ENCODE assay signal across 1 cellular context in the genomic region with DNA sequence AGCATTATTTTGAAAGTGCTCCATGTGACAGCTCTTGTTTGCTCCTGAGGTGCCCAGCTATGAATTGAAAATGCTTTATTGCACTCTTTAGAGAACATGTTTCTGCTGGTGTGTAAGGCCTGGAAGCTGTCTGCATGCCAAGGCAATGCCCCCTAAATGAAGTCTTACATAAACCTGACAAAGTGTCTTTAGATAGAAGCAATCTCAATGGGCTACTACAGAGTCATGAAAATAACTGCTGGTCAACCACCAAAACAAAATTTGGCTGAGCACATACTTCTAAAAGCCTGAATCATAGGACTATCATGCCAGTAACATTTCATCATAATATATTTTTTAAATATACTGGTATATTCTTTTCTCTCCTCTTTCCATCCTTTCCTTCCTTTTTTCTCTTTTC.
TF ChIP-seq lines count a peak whose summit lies in the region.

No MANE protein-coding gene starts in this region.

TF ChIP-seq in liver, 16 proteins besides CTCF, POLR2A, EP300 and RAD21 (continued from another document):
- TF ChIP-seq, protein P1, sequence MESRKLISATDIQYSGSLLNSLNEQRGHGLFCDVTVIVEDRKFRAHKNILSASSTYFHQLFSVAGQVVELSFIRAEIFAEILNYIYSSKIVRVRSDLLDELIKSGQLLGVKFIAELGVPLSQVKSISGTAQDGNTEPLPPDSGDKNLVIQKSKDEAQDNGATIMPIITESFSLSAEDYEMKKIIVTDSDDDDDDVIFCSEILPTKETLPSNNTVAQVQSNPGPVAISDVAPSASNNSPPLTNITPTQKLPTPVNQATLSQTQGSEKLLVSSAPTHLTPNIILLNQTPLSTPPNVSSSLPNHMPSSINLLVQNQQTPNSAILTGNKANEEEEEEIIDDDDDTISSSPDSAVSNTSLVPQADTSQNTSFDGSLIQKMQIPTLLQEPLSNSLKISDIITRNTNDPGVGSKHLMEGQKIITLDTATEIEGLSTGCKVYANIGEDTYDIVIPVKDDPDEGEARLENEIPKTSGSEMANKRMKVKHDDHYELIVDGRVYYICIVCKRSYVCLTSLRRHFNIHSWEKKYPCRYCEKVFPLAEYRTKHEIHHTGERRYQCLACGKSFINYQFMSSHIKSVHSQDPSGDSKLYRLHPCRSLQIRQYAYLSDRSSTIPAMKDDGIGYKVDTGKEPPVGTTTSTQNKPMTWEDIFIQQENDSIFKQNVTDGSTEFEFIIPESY (IDR thresholded peaks at IDR 0.05): no peak
- TF ChIP-seq RXRA (IDR thresholded peaks at IDR 0.05) (no peak), SP1 (IDR thresholded peaks at IDR 0.05) (no peak), GABPA (IDR thresholded peaks at IDR 0.05 in 1 of 2, conservative IDR thresholded peaks at IDR 0.05 in 1 of 2) (no peak), EGR1 (IDR thresholded peaks at IDR 0.05; ENCODE audit: low read depth in 2 of 2) (no peak), MAX (IDR thresholded peaks at IDR 0.05) (no peak), YY1 (IDR thresholded peaks at IDR 0.05) (no peak), JUND (IDR thresholded peaks at IDR 0.05) (no peak), FOXA1 (IDR thresholded peaks at IDR 0.05) (no peak)
- TF ChIP-seq, protein P2, sequence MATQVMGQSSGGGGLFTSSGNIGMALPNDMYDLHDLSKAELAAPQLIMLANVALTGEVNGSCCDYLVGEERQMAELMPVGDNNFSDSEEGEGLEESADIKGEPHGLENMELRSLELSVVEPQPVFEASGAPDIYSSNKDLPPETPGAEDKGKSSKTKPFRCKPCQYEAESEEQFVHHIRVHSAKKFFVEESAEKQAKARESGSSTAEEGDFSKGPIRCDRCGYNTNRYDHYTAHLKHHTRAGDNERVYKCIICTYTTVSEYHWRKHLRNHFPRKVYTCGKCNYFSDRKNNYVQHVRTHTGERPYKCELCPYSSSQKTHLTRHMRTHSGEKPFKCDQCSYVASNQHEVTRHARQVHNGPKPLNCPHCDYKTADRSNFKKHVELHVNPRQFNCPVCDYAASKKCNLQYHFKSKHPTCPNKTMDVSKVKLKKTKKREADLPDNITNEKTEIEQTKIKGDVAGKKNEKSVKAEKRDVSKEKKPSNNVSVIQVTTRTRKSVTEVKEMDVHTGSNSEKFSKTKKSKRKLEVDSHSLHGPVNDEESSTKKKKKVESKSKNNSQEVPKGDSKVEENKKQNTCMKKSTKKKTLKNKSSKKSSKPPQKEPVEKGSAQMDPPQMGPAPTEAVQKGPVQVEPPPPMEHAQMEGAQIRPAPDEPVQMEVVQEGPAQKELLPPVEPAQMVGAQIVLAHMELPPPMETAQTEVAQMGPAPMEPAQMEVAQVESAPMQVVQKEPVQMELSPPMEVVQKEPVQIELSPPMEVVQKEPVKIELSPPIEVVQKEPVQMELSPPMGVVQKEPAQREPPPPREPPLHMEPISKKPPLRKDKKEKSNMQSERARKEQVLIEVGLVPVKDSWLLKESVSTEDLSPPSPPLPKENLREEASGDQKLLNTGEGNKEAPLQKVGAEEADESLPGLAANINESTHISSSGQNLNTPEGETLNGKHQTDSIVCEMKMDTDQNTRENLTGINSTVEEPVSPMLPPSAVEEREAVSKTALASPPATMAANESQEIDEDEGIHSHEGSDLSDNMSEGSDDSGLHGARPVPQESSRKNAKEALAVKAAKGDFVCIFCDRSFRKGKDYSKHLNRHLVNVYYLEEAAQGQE (IDR thresholded peaks at IDR 0.05): no peak
